In genomic region chr17:66359351-66359750, GRCh38 we compare ENCODE assay signal across 2 cellular contexts.
A peak's percentile ranks its signal among the peaks of the same experiment; 100 is the strongest.
TF ChIP-seq lines count a peak whose summit lies in the region.

No MANE protein-coding gene starts in this region.

TF ChIP-seq in IMR-90, 13 proteins besides CTCF, POLR2A, EP300 and RAD21:
- TF ChIP-seq RCOR1 (IDR thresholded peaks at IDR 0.05; ENCODE audit: insufficient replicate concordance, low read length): no peak
- no peak for TF ChIP-seq CHD1 (IDR thresholded peaks at IDR 0.05; ENCODE audit: low read depth, low read length)
- TF ChIP-seq BHLHE40 (IDR thresholded peaks at IDR 0.05; ENCODE audit: low read depth, low read length): no peak
- no peak for TF ChIP-seq RFX5 (IDR thresholded peaks at IDR 0.05; ENCODE audit: low read depth, low read length)
- TF ChIP-seq SMC3 (IDR thresholded peaks at IDR 0.05; ENCODE audit: low read depth, low read length): no peak
- no peak for TF ChIP-seq CEBPB (IDR thresholded peaks at IDR 0.05; ENCODE audit: low read depth, low read length)
- TF ChIP-seq FOS (IDR thresholded peaks at IDR 0.05; ENCODE audit: low read depth, low read length): no peak
- no peak for TF ChIP-seq ELK1 (IDR thresholded peaks at IDR 0.05; ENCODE audit: borderline replicate concordance, low read depth, low read length)

TF ChIP-seq in H1, 55 proteins besides CTCF, POLR2A, EP300 and RAD21:
- TF ChIP-seq SAP30 (IDR thresholded peaks at IDR 0.05; ENCODE audit: insufficient read depth, insufficient replicate concordance, low read length) (no peak), TAF1 (IDR thresholded peaks at IDR 0.05; ENCODE audit: low read depth, low read length) (no peak), JUND (IDR thresholded peaks at IDR 0.05; ENCODE audit: low read length) (0 out of 2 replicates have a peak, but pooled peaks have one; percentile 16), POLR2AphosphoS5 (IDR thresholded peaks at IDR 0.05; ENCODE audit: low read depth, low read length) (no peak), CTBP2 (IDR thresholded peaks at IDR 0.05; ENCODE audit: borderline replicate concordance, insufficient read depth, insufficient read length, low read length) (no peak), SUZ12 (IDR thresholded peaks at IDR 0.05; ENCODE audit: low read length) (no peak), CEBPB (IDR thresholded peaks at IDR 0.05; ENCODE audit: low read depth, low read length) (no peak), TCF12 (IDR thresholded peaks at IDR 0.05; ENCODE audit: low read depth, low read length) (no peak)
